Comparison of ENCODE assay signal across 20 cellular contexts in the genomic region with DNA sequence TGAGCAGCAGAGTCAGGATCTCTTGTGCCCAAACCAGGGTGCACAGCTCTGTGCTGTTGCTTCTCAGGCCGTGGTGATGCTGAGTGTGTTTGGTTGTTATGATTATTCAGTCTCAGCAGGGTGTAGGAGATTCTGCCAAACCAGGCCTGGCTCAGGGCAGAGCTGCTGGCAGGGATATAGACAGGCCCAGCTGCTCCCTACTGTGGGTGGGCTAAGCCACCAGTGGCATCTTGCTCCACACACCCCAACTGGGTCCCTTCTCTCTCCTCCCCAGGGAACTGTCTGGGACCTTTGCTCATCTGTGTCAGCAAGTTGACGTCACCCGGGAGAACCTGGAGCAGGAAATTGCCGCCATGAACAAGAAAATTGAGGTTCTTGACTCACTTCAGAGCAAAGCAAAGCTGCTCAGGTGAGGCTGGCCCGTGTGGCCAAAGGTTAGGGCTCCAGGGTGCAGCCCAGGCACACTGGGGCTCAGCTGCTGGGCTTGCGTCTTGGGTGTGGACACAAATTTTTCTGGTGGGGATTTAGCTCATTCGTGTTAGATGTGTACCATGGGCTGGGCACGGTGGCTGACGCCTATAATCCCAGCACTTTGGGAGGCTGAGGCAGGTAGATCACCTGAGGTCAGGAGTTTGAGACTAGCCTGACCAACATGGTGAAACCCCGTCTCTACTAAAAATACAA. TPM values are rescaled to one million over a fixed set of nuclear protein-coding genes. Genes with fewer than 3 reads are reported as not detected.
"Had no signal": no experiment of that assay in that cellular context is flagged by ENCODE, and none has a peak within 500 bp of the region (broad histone marks: within the 10 kb centered on the region; RNA-seq: fewer than 3 reads in every experiment).

No MANE protein-coding gene starts in this region.

- DNase-seq: activated CD4-positive, alpha-beta T cell treated with anti-CD3 and anti-CD28 coated beads, Interleukin-2, amount 10 ng/mL, durations not matched to agents 24 days and 14 days; activated CD8-positive, alpha-beta T cell treated with anti-CD3 and anti-CD28 coated beads for 36 hours; activated T-cell treated with anti-CD3 and anti-CD28 coated beads, Interleukin-2, amount 50 U/mL, for 48 hours; adrenal gland; aorta; cortex of kidney; effector memory CD8-positive, alpha-beta T cell; foreskin keratinocyte; heart left ventricle; immature natural killer cell; kidney; naive thymus-derived CD8-positive, alpha-beta T cell; occipital lobe; stimulated activated CD4-positive, alpha-beta T cell treated with anti-CD3 and anti-CD28 coated beads, Interleukin-2, amount 100 ng/mL, for 48 hours; stimulated activated naive CD4-positive, alpha-beta T cell treated with Interleukin-2 at 50 U/mL for 16 hours; T-helper 9 cell had no signal

RNA-seq across cellular contexts. Expression of a gene that starts 53.6 kb away (rescaled TPM):
- total RNA-seq: chondrocyte; endothelial cell of umbilical vein; naive thymus-derived CD8-positive, alpha-beta T cell; occipital lobe; temporal lobe had no signal
- polyA plus RNA-seq: cardiac muscle cell; naive thymus-derived CD8-positive, alpha-beta T cell had no signal
